ENCODE assay signal across 24 cellular contexts in genomic region chr13:111514646-111515617, GRCh38.
A peak's percentile ranks its signal among the peaks of the same experiment; 100 is the strongest.
DNase-seq lines count a peak whose midpoint lies in the region; ATAC-seq, FAIRE-seq and TF ChIP-seq lines count a peak whose summit lies in the region.
"Had no signal": no experiment of that assay in that cellular context is flagged by ENCODE, and none has a peak within 500 bp of the region (broad histone marks: within the 10 kb centered on the region; RNA-seq: fewer than 3 reads in every experiment).

No MANE protein-coding gene starts in this region.

- peaks cover 2% of the 10 kb centered on the region for H3F3A ChIP-seq in neural progenitor cell (ENCODE audit: low read depth)

- peaks cover 0 to 4% of the 10 kb centered on the region in 2 experiments for H4K20me1 ChIP-seq in H1 (replicated peaks in 1 of 2; ENCODE audit: control insufficient read depth in 1 of 2, insufficient read depth in 2 of 2, low read length in 2 of 2)
- H4K20me1 ChIP-seq in neural progenitor cell (ENCODE audit: low read depth) = no peaks in the 10 kb centered on the region

- H3K36me3 ChIP-seq in H1 (ENCODE audit: control insufficient read depth in 2 of 4, insufficient read depth in 4 of 4, low read length in 3 of 4) (no peaks in the 10 kb centered on the region), neural progenitor cell (no peaks in the 10 kb centered on the region), testis (ENCODE audit: low read depth, missing control alignments) (no peaks in the 10 kb centered on the region)
- H3K36me3 ChIP-seq: Peyer's patch, SJSA1 had no signal

- H2AFZ ChIP-seq in H1 (ENCODE audit: low read length) = no peak overlapping the region
- H2AFZ ChIP-seq in neural progenitor cell (replicated peaks) = no peak overlapping the region

- no peak overlapping the region for H2BK120ac ChIP-seq in H1 (replicated peaks; ENCODE audit: low read depth, low read length)

- TF ChIP-seq POLR2A in H1 (IDR thresholded peaks at IDR 0.05; ENCODE audit: control extremely low read depth in 1 of 2, low read depth in 2 of 2, low read length in 2 of 2) (no peak), testis (IDR thresholded peaks at IDR 0.05) (no peak)

- TF ChIP-seq EP300 in H1 (IDR thresholded peaks at IDR 0.05; ENCODE audit: borderline replicate concordance in 1 of 2, low read depth in 2 of 2, low read length in 2 of 2) = no peak

- no peak overlapping the region for H3K27ac ChIP-seq in H1 (ENCODE audit: low read depth, low read length)
- no peak overlapping the region for H3K27ac ChIP-seq in neural progenitor cell
- H3K27ac ChIP-seq in testis = no peak overlapping the region
- no peak overlapping the region for H3K27ac ChIP-seq in foreskin keratinocyte
- H3K27ac ChIP-seq: 22Rv1, Peyer's patch, SJSA1 had no signal

- H3K9ac ChIP-seq in H1 (replicated peaks in 1 of 4; ENCODE audit: extremely low read depth in 1 of 4, low read depth in 3 of 4, low read length in 3 of 4) (no peak overlapping the region), neural progenitor cell (no peak overlapping the region)

- 0 out of 2 replicates have a peak overlapping the region, but pooled peaks have one; percentile 65 for H2AK5ac ChIP-seq in H1 (ENCODE audit: low read depth, low read length)

- peak overlapping the region; percentile 14; the same call in 1 of the 2 replicates for H4K8ac ChIP-seq in H1 (ENCODE audit: extremely low read depth, insufficient read depth, low read length)

- peaks cover 11% of the 10 kb centered on the region for H3K27me3 Mint-ChIP-seq in activated T-cell treated with anti-CD3 and anti-CD28 coated beads, Interleukin-2, amount 50 U/mL, for 24 hours
- H3K27me3 Mint-ChIP-seq in activated T-cell treated with anti-CD3 and anti-CD28 coated beads, Interleukin-2, amount 50 U/mL, for 72 hours (ENCODE audit: low read depth) = peaks cover 6% of the 10 kb centered on the region
- H3K27me3 Mint-ChIP-seq in neural progenitor cell (ENCODE audit: insufficient read depth, low read depth) = peaks cover 15% of the 10 kb centered on the region
- H3K27me3 Mint-ChIP-seq in T-helper 2 cell treated with Interferon-gamma antibody and Interleukin-4, amounts not matched to agents 5 μg/mL and 100 μg/mL, for 36 hours (ENCODE audit: low read depth) = no peaks in the 10 kb centered on the region

- H3K4me3 Mint-ChIP-seq in activated T-cell treated with anti-CD3 and anti-CD28 coated beads, Interleukin-2, amount 50 U/mL, for 24 hours = no peak overlapping the region
- H3K4me3 Mint-ChIP-seq in activated T-cell treated with anti-CD3 and anti-CD28 coated beads, Interleukin-2, amount 50 U/mL, for 72 hours = no peak overlapping the region
- no peak overlapping the region for H3K4me3 Mint-ChIP-seq in neural progenitor cell
- H3K4me3 Mint-ChIP-seq in T-helper 2 cell treated with Interferon-gamma antibody and Interleukin-4, amounts not matched to agents 5 μg/mL and 100 μg/mL, for 36 hours = no peak overlapping the region
- H3K4me3 Mint-ChIP-seq: CD8-positive, alpha-beta T cell had no signal

- H3K4me1 ChIP-seq in H1 (replicated peaks in 1 of 4; ENCODE audit: control insufficient read depth in 3 of 4, insufficient read depth in 4 of 4, low read length in 3 of 4) (peaks cover 0 to 4% (median 1%) of the 10 kb centered on the region in 4 experiments; a peak in 3 of 7 replicates), neural progenitor cell (no peaks in the 10 kb centered on the region), testis (no peaks in the 10 kb centered on the region), foreskin keratinocyte (no peaks in the 10 kb centered on the region)
- H3K4me1 ChIP-seq: Peyer's patch had no signal

- H3K4me2 ChIP-seq in H1 (ENCODE audit: insufficient read depth in 1 of 2, low read depth in 2 of 2, low read length in 2 of 2) = no peak overlapping the region
- no peak overlapping the region for H3K4me2 ChIP-seq in neural progenitor cell

- 82% methylated on average over 20 of the region's 25 CpGs; no CpG with 5 or more reads in 1 of the 2 experiments for WGBS in H1 (ENCODE audit: extremely low coverage in 1 of 2, insufficient coverage in 1 of 2, insufficient read length in 1 of 2, insufficient replicate concordance in 2 of 2, low coverage in 1 of 2, low lambda C conversion rate in 2 of 2, missing lambda C conversion rate in 1 of 2), 2 experiments
- 47 to 53% methylated on average over 14 to 25 of the region's 25 CpGs for WGBS in testis, 2 donors

- H3K4me3 ChIP-seq in H1 (ENCODE audit: extremely low read depth in 1 of 4, insufficient read depth in 2 of 4, low read depth in 3 of 4, low read length in 4 of 4) (no peak overlapping the region), neural progenitor cell (no peak overlapping the region), testis (no peak overlapping the region)
- H3K4me3 ChIP-seq: Peyer's patch, SJSA1 had no signal

- POLR2A ChIA-PET in H1 (lab: Charles Lee; ENCODE audit: partially characterized antibody) = no interaction called here

- H4K91ac ChIP-seq in H1 (replicated peaks; ENCODE audit: insufficient read length, low read length) = peak overlapping the region; percentile 63

- H3K14ac ChIP-seq in H1 (ENCODE audit: insufficient read length) = no peak overlapping the region

- no peak overlapping the region for H4K5ac ChIP-seq in H1 (ENCODE audit: insufficient read length, low read depth, low read length)

- H3K79me2 ChIP-seq in H1 (ENCODE audit: control insufficient read depth in 1 of 2, insufficient read depth in 2 of 2, low read length in 2 of 2) (no peaks in the 10 kb centered on the region), neural progenitor cell (ENCODE audit: low read depth) (no peaks in the 10 kb centered on the region)

- no peaks in the 10 kb centered on the region for H3K9me3 Mint-ChIP-seq in activated T-cell treated with anti-CD3 and anti-CD28 coated beads, Interleukin-2, amount 50 U/mL, for 24 hours
- H3K9me3 Mint-ChIP-seq in activated T-cell treated with anti-CD3 and anti-CD28 coated beads, Interleukin-2, amount 50 U/mL, for 72 hours = no peaks in the 10 kb centered on the region
- H3K9me3 Mint-ChIP-seq in neural progenitor cell = peaks cover 4% of the 10 kb centered on the region
- no peaks in the 10 kb centered on the region for H3K9me3 Mint-ChIP-seq in T-helper 2 cell treated with Interferon-gamma antibody and Interleukin-4, amounts not matched to agents 5 μg/mL and 100 μg/mL, for 36 hours
- H3K9me3 Mint-ChIP-seq: CD8-positive, alpha-beta T cell had no signal

- no peak overlapping the region for H2BK15ac ChIP-seq in H1 (ENCODE audit: low read length)

- DNase-seq in activated T-cell treated with anti-CD3 and anti-CD28 coated beads, Interleukin-2, amount 50 U/mL, for 24 hours = peak; percentile 6
- no peak for DNase-seq in activated T-cell treated with anti-CD3 and anti-CD28 coated beads, Interleukin-2, amount 50 U/mL, for 72 hours
- no peak for DNase-seq in H1 (ENCODE audit: low read depth in 1 of 2, low spot score in 2 of 2)
- no peak for DNase-seq in neural progenitor cell (ENCODE audit: low spot score)
- peak; percentile 10 for DNase-seq in testis
- no peak for DNase-seq in T-helper 2 cell treated with Interferon-gamma antibody and Interleukin-4, amounts not matched to agents 5 μg/mL and 100 μg/mL, for 36 hours (ENCODE audit: low spot score)
- no peak for DNase-seq in foreskin keratinocyte
- DNase-seq: ACHN; C1 segment of cervical spinal cord; Calu3; CD8-positive, alpha-beta T cell; DMS153; Kasumi-1; NCI-H1417; NCI-H1694 treated with DMSO at 0.1 percent for 48 hours; NCI-H2081 treated with DMSO at 0.1 percent for 48 hours; NCI-H446; NCI-H526 had no signal

- H2BK12ac ChIP-seq in H1 (ENCODE audit: low read depth, low read length) = no peak overlapping the region

- no peaks in the 10 kb centered on the region for H3K79me1 ChIP-seq in H1 (ENCODE audit: low read depth, low read length)

- H3K4ac ChIP-seq in H1 (replicated peaks; ENCODE audit: insufficient read length, low read depth, low read length) = no peak overlapping the region

- no peak overlapping the region for H2BK20ac ChIP-seq in H1 (ENCODE audit: low read length)

- no peak for TF ChIP-seq RAD21 in H1 (IDR thresholded peaks at IDR 0.05 in 1 of 2, conservative IDR thresholded peaks at IDR 0.05 in 1 of 2; ENCODE audit: low read depth in 2 of 2, low read length in 2 of 2)

- no peak overlapping the region for H3K23ac ChIP-seq in H1 (ENCODE audit: insufficient read length)

- no peak overlapping the region for H3K27ac Mint-ChIP-seq in activated T-cell treated with anti-CD3 and anti-CD28 coated beads, Interleukin-2, amount 50 U/mL, for 24 hours
- no peak overlapping the region for H3K27ac Mint-ChIP-seq in activated T-cell treated with anti-CD3 and anti-CD28 coated beads, Interleukin-2, amount 50 U/mL, for 72 hours
- peak overlapping the region; percentile 6 for H3K27ac Mint-ChIP-seq in neural progenitor cell
- no peak overlapping the region for H3K27ac Mint-ChIP-seq in T-helper 2 cell treated with Interferon-gamma antibody and Interleukin-4, amounts not matched to agents 5 μg/mL and 100 μg/mL, for 36 hours
- H3K27ac Mint-ChIP-seq: CD8-positive, alpha-beta T cell had no signal

- intact Hi-C loops in testis (cut with DNase I; ENCODE audit: low total_unique reads) = no loop called here

- no peaks in the 10 kb centered on the region for H3K4me1 Mint-ChIP-seq in activated T-cell treated with anti-CD3 and anti-CD28 coated beads, Interleukin-2, amount 50 U/mL, for 24 hours (ENCODE audit: low read depth)
- no peaks in the 10 kb centered on the region for H3K4me1 Mint-ChIP-seq in activated T-cell treated with anti-CD3 and anti-CD28 coated beads, Interleukin-2, amount 50 U/mL, for 72 hours (ENCODE audit: low read depth)
- H3K4me1 Mint-ChIP-seq in neural progenitor cell = peaks cover 21% of the 10 kb centered on the region
- H3K4me1 Mint-ChIP-seq in T-helper 2 cell treated with Interferon-gamma antibody and Interleukin-4, amounts not matched to agents 5 μg/mL and 100 μg/mL, for 36 hours (ENCODE audit: low read depth) = no peaks in the 10 kb centered on the region

- H3K56ac ChIP-seq in H1 (replicated peaks; ENCODE audit: insufficient read length, low read depth, low read length) = no peak overlapping the region

- no peak overlapping the region for H3K18ac ChIP-seq in H1 (ENCODE audit: extremely low read depth, low read length)

- FAIRE-seq in H1 (lab: Jason Lieb, UNC) = no peak
- FAIRE-seq: GM12892 had no signal

- no peaks in the 10 kb centered on the region for H3K36me3 Mint-ChIP-seq in activated T-cell treated with anti-CD3 and anti-CD28 coated beads, Interleukin-2, amount 50 U/mL, for 24 hours (ENCODE audit: low read depth)
- no peaks in the 10 kb centered on the region for H3K36me3 Mint-ChIP-seq in activated T-cell treated with anti-CD3 and anti-CD28 coated beads, Interleukin-2, amount 50 U/mL, for 72 hours (ENCODE audit: insufficient read depth in 2 of 2)
- H3K36me3 Mint-ChIP-seq in neural progenitor cell = no peaks in the 10 kb centered on the region
- H3K36me3 Mint-ChIP-seq in T-helper 2 cell treated with Interferon-gamma antibody and Interleukin-4, amounts not matched to agents 5 μg/mL and 100 μg/mL, for 36 hours (ENCODE audit: low read depth) = no peaks in the 10 kb centered on the region
- H3K36me3 Mint-ChIP-seq: CD8-positive, alpha-beta T cell had no signal

- TF ChIP-seq CTCF in H1 (IDR thresholded peaks at IDR 0.05; ENCODE audit: control extremely low read depth in 1 of 3, insufficient read depth in 1 of 3, low read depth in 1 of 3, low read length in 3 of 3) (no peak), neural progenitor cell (IDR thresholded peaks at IDR 0.05) (no peak), testis (IDR thresholded peaks at IDR 0.05) (no peak), foreskin keratinocyte (conservative IDR thresholded peaks at IDR 0.05) (no peak)

- H3K23me2 ChIP-seq in H1 (ENCODE audit: low read depth, low read length) = peaks cover 5% of the 10 kb centered on the region; the same call in 1 of the 2 replicates

- no peak overlapping the region for H2BK5ac ChIP-seq in H1 (ENCODE audit: low read depth, low read length)

- CTCF ChIA-PET in H1 (lab: Charles Lee; ENCODE audit: partially characterized antibody) = interaction anchor here (2.0 kb wide), 1 partner anchor 10 kb away, joined by 7 read pairs; no protein-coding TSS in a partner anchor

- H3K9me3 ChIP-seq in H1 (ENCODE audit: insufficient read depth in 2 of 2, low read depth in 1 of 2, low read length in 1 of 2) (no peaks in the 10 kb centered on the region), neural progenitor cell (ENCODE audit: low read depth) (no peaks in the 10 kb centered on the region), testis (no peaks in the 10 kb centered on the region)
- H3K9me3 ChIP-seq: Peyer's patch, SJSA1 had no signal

- H3K27me3 ChIP-seq in H1 (replicated peaks in 1 of 4; ENCODE audit: control insufficient read depth in 3 of 4, extremely low read depth in 1 of 4, insufficient read depth in 3 of 4, low read length in 3 of 4) (no peaks in the 10 kb centered on the region), neural progenitor cell (no peaks in the 10 kb centered on the region), testis (no peaks in the 10 kb centered on the region), foreskin keratinocyte (no peaks in the 10 kb centered on the region)
- H3K27me3 ChIP-seq: Peyer's patch had no signal

- no peak for ATAC-seq in activated T-cell treated with anti-CD3 and anti-CD28 coated beads, Interleukin-2, amount 50 U/mL, for 72 hours (replicated peaks in 1 of 2)
- ATAC-seq in GM19023 (IDR thresholded peaks at IDR 0.05; ENCODE audit: unreplicated experiment) (no peak), foreskin keratinocyte (no peak)
- ATAC-seq: CD8-positive, alpha-beta T cell; Right ventricle myocardium inferior had no signal

Comparison
In these comparisons a context has a peak if more than half of its experiments do, and no peak if none do; other contexts are left out.
1. DNase-seq: peak in activated T-cell treated with anti-CD3 and anti-CD28 coated beads, Interleukin-2, amount 50 U/mL, for 24 hours (single experiment) and testis (single experiment); none in activated T-cell treated with anti-CD3 and anti-CD28 coated beads, Interleukin-2, amount 50 U/mL, for 72 hours (0 of 2), H1 (0 of 2), neural progenitor cell (single experiment), T-helper 2 cell treated with Interferon-gamma antibody and Interleukin-4, amounts not matched to agents 5 μg/mL and 100 μg/mL, for 36 hours (single experiment) and foreskin keratinocyte (0 of 2).